Comparison of ENCODE assay signal across 20 cellular contexts in genomic region chr14:22184157-22185025, GRCh38.
DNase-seq lines count a peak whose midpoint lies in the region; ATAC-seq, FAIRE-seq and TF ChIP-seq lines count a peak whose summit lies in the region.
"Had no signal": no experiment of that assay in that cellular context is flagged by ENCODE, and none has a peak within 500 bp of the region (broad histone marks: within the 10 kb centered on the region; RNA-seq: fewer than 3 reads in every experiment).

No MANE protein-coding gene starts in this region.

- WGBS in IMR-90 (ENCODE audit: extremely low coverage in 2 of 2, insufficient read length in 1 of 2), 2 experiments, result 20% methylated on average over 2 of the region's 7 CpGs; no CpG with 5 or more reads in 1 of the 2 experiments
- 69 to 73% (median 71%) methylated on average over 7 of the region's 7 CpGs for WGBS in small intestine, 3 donors

- H4K5ac ChIP-seq in IMR-90 (ENCODE audit: low read depth, low read length), result peak overlapping the region; percentile 25; the same call in 1 of the 2 replicates

- H4K20me1 ChIP-seq in IMR-90 (ENCODE audit: insufficient read depth, low read length) (no peaks in the 10 kb centered on the region), fibroblast of lung (ENCODE audit: control insufficient read depth, extremely low read depth, insufficient read depth, low read length) (no peaks in the 10 kb centered on the region)

- H3K4me2 ChIP-seq in IMR-90 (ENCODE audit: low read depth, low read length), result peak overlapping the region; percentile 61; the same call in 1 of the 2 replicates
- H3K4me2 ChIP-seq in fibroblast of lung (ENCODE audit: extremely low read depth, insufficient read depth, low read length), result peak overlapping the region; percentile 25

- peak overlapping the region; percentile 39; the same call in 1 of the 2 replicates for H4K91ac ChIP-seq in IMR-90 (ENCODE audit: insufficient read depth, low read depth, low read length)

- peak overlapping the region; percentile 77 for H2BK20ac ChIP-seq in IMR-90 (ENCODE audit: low read depth, low read length)

- H2AK5ac ChIP-seq in IMR-90 (ENCODE audit: low read depth, low read length), result no peak overlapping the region

- no peaks in the 10 kb centered on the region for H3K79me1 ChIP-seq in IMR-90 (ENCODE audit: low read depth in 1 of 2, low read length in 2 of 2)

- no peak for TF ChIP-seq RAD21 in IMR-90 (IDR thresholded peaks at IDR 0.05; ENCODE audit: low read length)

- peak; percentile 81 for ATAC-seq in IMR-90 (ENCODE audit: low read depth)
- ATAC-seq in GM19351 (IDR thresholded peaks at IDR 0.05; ENCODE audit: unreplicated experiment), result no peak
- ATAC-seq: left lung had no signal

- H3K36me3 ChIP-seq in IMR-90 (ENCODE audit: control insufficient read depth, insufficient read depth, low read length) (no peaks in the 10 kb centered on the region), fibroblast of lung (ENCODE audit: control insufficient read depth, insufficient read depth, low read length) (no peaks in the 10 kb centered on the region), small intestine (ENCODE audit: control insufficient read depth in 2 of 2, insufficient read depth in 2 of 2, low read length in 2 of 2) (no peaks in the 10 kb centered on the region)
- H3K36me3 ChIP-seq: esophagus muscularis mucosa, left lung, prostate gland, spleen had no signal

- peaks cover 4% of the 10 kb centered on the region; the same call in 1 of the 2 replicates for H3K4me1 ChIP-seq in IMR-90 (ENCODE audit: control insufficient read depth, insufficient read depth, low read length)
- peaks cover 2% of the 10 kb centered on the region for H3K4me1 ChIP-seq in fibroblast of lung (ENCODE audit: control insufficient read depth, extremely low read depth, insufficient read depth, low read length)
- peaks cover 0 to 3% of the 10 kb centered on the region in 2 donors for H3K4me1 ChIP-seq in small intestine (ENCODE audit: control insufficient read depth in 2 of 2, insufficient read depth in 1 of 2, low read depth in 1 of 2, low read length in 1 of 2)
- H3K4me1 ChIP-seq: esophagus muscularis mucosa, left lung, prostate gland, spleen had no signal

- H2AFZ ChIP-seq in IMR-90 (replicated peaks; ENCODE audit: low read length, poor library complexity) (no peak overlapping the region), fibroblast of lung (ENCODE audit: low read length) (no peak overlapping the region)

- no peaks in the 10 kb centered on the region for H3K27me3 ChIP-seq in IMR-90 (ENCODE audit: control insufficient read depth, insufficient read depth, low read length)
- H3K27me3 ChIP-seq in fibroblast of lung (ENCODE audit: control insufficient read depth, insufficient read depth, low read length), result peaks cover 7% of the 10 kb centered on the region
- H3K27me3 ChIP-seq in small intestine (ENCODE audit: control insufficient read depth in 2 of 2, insufficient read depth in 2 of 2, low read length in 2 of 2), result no peaks in the 10 kb centered on the region
- H3K27me3 ChIP-seq: esophagus muscularis mucosa, left lung had no signal

- no peak overlapping the region for H3K9ac ChIP-seq in IMR-90 (ENCODE audit: low read depth, low read length)
- H3K9ac ChIP-seq in fibroblast of lung (ENCODE audit: insufficient read depth, low read length), result no peak overlapping the region

- H2AK9ac ChIP-seq in IMR-90 (replicated peaks; ENCODE audit: low read depth, low read length, poor library complexity), result no peak overlapping the region

- H3K18ac ChIP-seq in IMR-90 (ENCODE audit: low read depth, low read length), result peak overlapping the region; percentile 45; the same call in 1 of the 2 replicates

- dilution Hi-C loops in IMR-90 (cut with HindIII; ENCODE audit: low sequenced_read_pairs, unreplicated experiment), result no loop called here

- peak overlapping the region; percentile 46; the same call in 1 of the 2 replicates for H3K14ac ChIP-seq in IMR-90 (replicated peaks; ENCODE audit: low read depth, low read length)

- H3K4me3 ChIP-seq in IMR-90 (ENCODE audit: insufficient read depth, low read depth, low read length) (no peak overlapping the region), fibroblast of lung (replicated peaks in 1 of 4; ENCODE audit: control extremely low read depth in 1 of 4, insufficient read depth in 1 of 4, low read depth in 3 of 4, low read length in 4 of 4) (no peak overlapping the region), small intestine (ENCODE audit: low read depth in 1 of 2, low read length in 2 of 2) (no peak overlapping the region)
- H3K4me3 ChIP-seq: esophagus muscularis mucosa, left lung, prostate gland, spleen had no signal

- H4K8ac ChIP-seq in IMR-90 (ENCODE audit: low read depth in 2 of 2, low read length in 2 of 2), result no peak overlapping the region

- H2BK5ac ChIP-seq in IMR-90 (ENCODE audit: low read depth, low read length, poor library complexity, severe bottlenecking), result peak overlapping the region; percentile 89

- no peak overlapping the region for H3K27ac ChIP-seq in IMR-90 (ENCODE audit: insufficient read depth, low read length)
- no peak overlapping the region for H3K27ac ChIP-seq in fibroblast of lung (ENCODE audit: insufficient read depth, low read length)
- H3K27ac ChIP-seq in small intestine (ENCODE audit: low read depth in 1 of 2, low read length in 1 of 2), result no peak overlapping the region
- H3K27ac ChIP-seq in substantia nigra (ENCODE audit: low read depth, low read length, poor library complexity, severe bottlenecking), result no peak overlapping the region
- H3K27ac ChIP-seq: esophagus muscularis mucosa, left lung, prostate gland, spleen had no signal

- BruUV-seq in IMR-90 (replicated peaks; lab: Mats Ljungman, UMichigan), result no TSS peak

- peak; percentile 63 for TF ChIP-seq POLR2A in IMR-90 (IDR thresholded peaks at IDR 0.05; ENCODE audit: low read depth, low read length)

- H3K4ac ChIP-seq in IMR-90 (ENCODE audit: low read depth, low read length), result peak overlapping the region; percentile 49; the same call in 1 of the 2 replicates

- H3K79me2 ChIP-seq in fibroblast of lung (ENCODE audit: control insufficient read depth, insufficient read depth, low read length), result no peaks in the 10 kb centered on the region

- no peaks in the 10 kb centered on the region; the same call in 1 of the 2 replicates for H3K9me1 ChIP-seq in IMR-90 (ENCODE audit: insufficient read depth, low read length)

- CTCF ChIA-PET in IMR-90 (lab: Yijun Ruan, JAX), result interaction anchor here (0.6 to 1.7 kb wide), 5 partner anchors 11 to 89 kb away, joined by 3 to 9 read pairs (median 3); no protein-coding TSS in a partner anchor

- in situ Hi-C loops in IMR-90 (cut with MboI; ENCODE audit: low sequenced_read_pairs), result no loop called here

- H3K9me3 ChIP-seq in IMR-90 (ENCODE audit: control insufficient read depth, insufficient read depth, low read length) (no peaks in the 10 kb centered on the region), fibroblast of lung (ENCODE audit: control insufficient read depth, insufficient read depth, low read depth, low read length) (no peaks in the 10 kb centered on the region), small intestine (ENCODE audit: control insufficient read depth, low read depth) (no peaks in the 10 kb centered on the region)
- H3K9me3 ChIP-seq: esophagus muscularis mucosa, left lung, prostate gland, spleen had no signal

- FAIRE-seq in RCC 7860 (lab: Jason Lieb, UNC) (peak; percentile 90), small intestine (lab: Jason Lieb, UNC) (no peak)

- H3K56ac ChIP-seq in IMR-90 (ENCODE audit: extremely low read depth, insufficient read depth, low read length), result no peak overlapping the region

- peak overlapping the region; percentile 68; the same call in 1 of the 2 replicates for H3K23ac ChIP-seq in IMR-90 (ENCODE audit: low read depth, low read length)

- DNase-seq in IMR-90 (peak; percentile 86), RCC 7860 (ENCODE audit: low spot score) (peak; percentile 65), fibroblast of lung (ENCODE audit: low read depth in 2 of 2) (peak; percentile 40 to 53), small intestine (peak; percentile 22), substantia nigra (lab: John Stamatoyannopoulos, UW) (no peak), amygdala (lab: John Stamatoyannopoulos, UW) (no peak)
- DNase-seq: activated CD4-positive, alpha-beta memory T cell treated with anti-CD3 and anti-CD28 coated beads for 36 hours; activated gamma-delta T cell; AML-193; CD8-positive, alpha-beta memory T cell; DND-41; effector CD4-positive, alpha-beta T cell; glutamatergic neuron; left lung; NCI-H1694 treated with DMSO at 0.1 percent for 48 hours; NCI-H82; spleen had no signal

- peak overlapping the region; percentile 88 for H2BK120ac ChIP-seq in IMR-90 (ENCODE audit: low read depth, low read length)

- POLR2A ChIA-PET in IMR-90 (lab: Charles Lee; ENCODE audit: unreplicated experiment), result no interaction called here

- intact Hi-C loops in IMR-90 (cut with micrococcal nuclease), result no loop called here

- peak overlapping the region; percentile 27; the same call in 1 of the 3 replicates for H2BK15ac ChIP-seq in IMR-90 (ENCODE audit: low read depth, low read length)

- no peak for TF ChIP-seq CTCF in IMR-90 (conservative IDR thresholded peaks at IDR 0.05; ENCODE audit: low read depth, low read length)
- TF ChIP-seq CTCF in fibroblast of lung (conservative IDR thresholded peaks at IDR 0.05 in 1 of 2, IDR thresholded peaks at IDR 0.05 in 1 of 2; ENCODE audit: low read depth in 1 of 2, low read length in 2 of 2), result no peak

TF ChIP-seq in IMR-90, 13 proteins besides CTCF, POLR2A, EP300 and RAD21:
- TF ChIP-seq MAFK (IDR thresholded peaks at IDR 0.05; ENCODE audit: low read depth, low read length) (no peak), FOS (IDR thresholded peaks at IDR 0.05; ENCODE audit: low read depth, low read length) (peak; percentile 49)
TF ChIP-seq in IMR-90: peak in this region for 1.

Comparison
In these comparisons a context has a peak if more than half of its experiments do, and no peak if none do; other contexts are left out.
1. DNase-seq: peak in IMR-90 (single experiment), RCC 7860 (single experiment), fibroblast of lung (2 of 2) and small intestine (single experiment); none in substantia nigra (0 of 49) and amygdala (0 of 56).